In genomic region chr2:27717070-27717453, GRCh38 we compare ENCODE assay signal across 7 cellular contexts. TPM values are rescaled to one million over a fixed set of nuclear protein-coding genes. Genes with fewer than 3 reads are reported as not detected.
DNase-seq lines count a peak whose midpoint lies in the region; ATAC-seq and TF ChIP-seq lines count a peak whose summit lies in the region.

No MANE protein-coding gene starts in this region.

- H3K9me3 ChIP-seq in SJCRH30 (replicated peaks) = no peaks in the 10 kb centered on the region

- DNase-seq in GM23338 (ENCODE audit: low spot score) (peak; percentile 19), SJCRH30 (peak; percentile 88 to 91), fibroblast of pulmonary artery (ENCODE audit: low read depth) (peak; percentile 68), skeletal muscle cell (ENCODE audit: low read depth) (peak; percentile 56), NCI-H345 (lab: John Stamatoyannopoulos, UW) (no peak), NCI-H2029 treated with DMSO at 0.1 percent for 48 hours (lab: John Stamatoyannopoulos, UW) (no peak)

- H3K4me3 ChIP-seq in GM23338 (peak overlapping the region; percentile 74), SJCRH30 (peak overlapping the region; percentile 59), fibroblast of pulmonary artery (replicated peaks; ENCODE audit: low read depth, low read length) (no peak overlapping the region), skeletal muscle cell (ENCODE audit: low read depth, low read length) (no peak overlapping the region)

- H3F3A ChIP-seq in GM23338 (replicated peaks; ENCODE audit: low read depth) = no peaks in the 10 kb centered on the region; the same call in 1 of the 2 replicates

- peaks cover 3% of the 10 kb centered on the region; the same call in 1 of the 3 replicates for H3K9me3 Mint-ChIP-seq in GM23338

- H3K27me3 ChIP-seq in GM23338 (ENCODE audit: insufficient read depth) = peaks cover 26% of the 10 kb centered on the region; the same call in 1 of the 2 replicates
- H3K27me3 ChIP-seq in SJCRH30 = no peaks in the 10 kb centered on the region

- H3K27me3 Mint-ChIP-seq in GM23338 (ENCODE audit: insufficient read depth, low read depth, poor library complexity) = peaks cover 13% of the 10 kb centered on the region

- H2AFZ ChIP-seq in GM23338 = peak overlapping the region; percentile 99

- TF ChIP-seq CTCF in GM23338 (conservative IDR thresholded peaks at IDR 0.05; ENCODE audit: low read depth in 2 of 2) = no peak
- no peak for TF ChIP-seq CTCF in fibroblast of pulmonary artery (IDR thresholded peaks at IDR 0.05; ENCODE audit: low read length, missing control alignments)

- H3K79me2 ChIP-seq in GM23338 (replicated peaks; ENCODE audit: insufficient read depth) = no peaks in the 10 kb centered on the region

- 0 out of 2 replicates have a peak, but pooled peaks cover 7% of the 10 kb centered on the region for H3K4me1 ChIP-seq in GM23338 (ENCODE audit: insufficient read depth)
- H3K4me1 ChIP-seq in SJCRH30 = peaks cover 12% of the 10 kb centered on the region

- peak overlapping the region; percentile 96 for H3K4me2 ChIP-seq in GM23338

- H4K20me1 ChIP-seq in GM23338 (replicated peaks; ENCODE audit: insufficient read depth) = no peaks in the 10 kb centered on the region

- peak overlapping the region; percentile 73 for H3K4me3 Mint-ChIP-seq in GM23338

- peak overlapping the region; percentile 4; the same call in 1 of the 2 replicates for H3K27ac Mint-ChIP-seq in GM23338

- no peaks in the 10 kb centered on the region; the same call in 2 of the 3 replicates for H3K36me3 Mint-ChIP-seq in GM23338 (ENCODE audit: low read depth)

- ATAC-seq in GM23338 (peak; percentile 40), HG03457 (IDR thresholded peaks at IDR 0.05; ENCODE audit: unreplicated experiment) (no peak)

- no peaks in the 10 kb centered on the region for H3K9me2 ChIP-seq in GM23338 (ENCODE audit: insufficient read depth)

- H3K36me3 ChIP-seq in GM23338 (ENCODE audit: insufficient read depth) (no peaks in the 10 kb centered on the region), SJCRH30 (no peaks in the 10 kb centered on the region)

- H3K4me1 Mint-ChIP-seq in GM23338 = peaks cover 24% of the 10 kb centered on the region

- H3K27ac ChIP-seq in GM23338 (ENCODE audit: low read depth) (no peak overlapping the region), SJCRH30 (no peak overlapping the region)

TF ChIP-seq in GM23338, 12 proteins besides CTCF, POLR2A, EP300 and RAD21 (continues in another document):
- no peak for TF ChIP-seq CREB1 (CRISPR knock-in tag; IDR thresholded peaks at IDR 0.05; ENCODE audit: low read depth)
- no peak for TF ChIP-seq REST (IDR thresholded peaks at IDR 0.05; ENCODE audit: unreplicated experiment)
- TF ChIP-seq ZNF462 (CRISPR knock-in tag; IDR thresholded peaks at IDR 0.05) = no peak
- no peak for TF ChIP-seq EZH2phosphoT487 (IDR thresholded peaks at IDR 0.05; ENCODE audit: unreplicated experiment)
- TF ChIP-seq ZNF114 (CRISPR knock-in tag; IDR thresholded peaks at IDR 0.05) = no peak
- TF ChIP-seq ZNF331 (CRISPR knock-in tag; IDR thresholded peaks at IDR 0.05; ENCODE audit: low read depth) = no peak
- TF ChIP-seq POLR2AphosphoS5 (IDR thresholded peaks at IDR 0.05; ENCODE audit: low read depth) = no peak
- no peak for TF ChIP-seq NANOG (IDR thresholded peaks at IDR 0.05; ENCODE audit: borderline replicate concordance)

RNA-seq across cellular contexts. Expression of gene SLC4A1AP, which starts 53.4 kb away (rescaled TPM):
- total RNA-seq in GM23338 (2014; rRNA removed; shearing (Covaris generic)) = 19.0 and 24.3 TPM in 2 replicates
- polyA plus RNA-seq in GM23338 (2016; fragmentation: Nextera tagmentation; extraction: Ambion mirVana) = 25.2 and 29.2 TPM in 2 replicates
- total RNA-seq in SJCRH30 (2014; rRNA removed; shearing (Covaris generic)) = 36.0 and 41.6 TPM in 2 replicates

RNA-seq across cellular contexts. Expression of gene SUPT7L, which starts 53.6 kb away (rescaled TPM):
- 16.5 and 17.7 TPM in 2 replicates for total RNA-seq in GM23338 (2014; rRNA removed; shearing (Covaris generic))
- 13.5 and 13.7 TPM in 2 replicates for polyA plus RNA-seq in GM23338 (2016; fragmentation: Nextera tagmentation; extraction: Ambion mirVana)
- 48.5 and 51.2 TPM in 2 replicates for total RNA-seq in SJCRH30 (2014; rRNA removed; shearing (Covaris generic))

RNA-seq across cellular contexts. Expression of gene MRPL33, which starts 54.5 kb away (rescaled TPM):
- 80.5 and 83.9 TPM in 2 replicates for total RNA-seq in GM23338 (2014; rRNA removed; shearing (Covaris generic))
- 292 and 310 TPM in 2 replicates for polyA plus RNA-seq in GM23338 (2016; fragmentation: Nextera tagmentation; extraction: Ambion mirVana)
- total RNA-seq in SJCRH30 (2014; rRNA removed; shearing (Covaris generic)) = 180 and 212 TPM in 2 replicates

Comparison
In these comparisons a context has a peak if more than half of its experiments do, and no peak if none do; other contexts are left out.
1. DNase-seq: peak in GM23338 (single experiment), SJCRH30 (2 of 2), fibroblast of pulmonary artery (single experiment) and skeletal muscle cell (single experiment); none in NCI-H345 (single experiment) and NCI-H2029 treated with DMSO at 0.1 percent for 48 hours (single experiment).
2. H3K4me3 ChIP-seq: peak in GM23338 (single experiment) and SJCRH30 (single experiment); none in fibroblast of pulmonary artery (single experiment) and skeletal muscle cell (single experiment).